14 cellular contexts compared by ENCODE assay signal in the genomic region with DNA sequence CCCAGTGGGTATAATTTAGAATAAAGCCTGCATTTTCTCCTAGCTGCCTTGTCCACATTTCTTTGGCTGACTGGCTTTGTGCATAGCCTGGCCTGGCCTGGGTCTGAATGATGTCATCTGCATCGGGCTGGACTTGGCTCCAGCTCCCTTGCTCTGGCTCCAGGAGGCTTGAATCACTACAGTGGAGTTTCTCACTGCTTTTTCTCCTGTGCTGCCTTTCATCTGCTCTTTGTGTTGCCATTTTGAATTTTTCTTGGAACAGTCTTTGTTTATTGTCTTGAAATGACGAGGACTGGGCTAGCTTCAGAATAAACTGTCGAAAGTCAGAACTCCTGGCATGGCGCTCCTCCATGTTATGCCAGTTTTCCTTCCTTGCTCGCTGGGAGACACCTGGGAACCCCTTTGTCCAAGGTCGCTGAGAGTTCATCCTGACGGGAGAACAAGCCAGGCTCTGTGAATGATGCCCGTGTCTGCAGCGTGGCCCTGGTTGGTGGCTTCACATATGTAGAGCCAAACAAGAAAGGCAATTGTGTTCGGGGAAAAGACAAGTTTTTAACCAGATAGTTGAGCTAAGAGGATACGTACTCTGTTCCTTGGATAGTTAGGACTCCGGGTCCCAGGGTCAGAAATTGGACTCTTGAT.
A peak's percentile ranks its signal among the peaks of the same experiment; 100 is the strongest.
DNase-seq lines count a peak whose midpoint lies in the region; ATAC-seq and TF ChIP-seq lines count a peak whose summit lies in the region.
"Had no signal": no experiment of that assay in that cellular context is flagged by ENCODE, and none has a peak within 500 bp of the region (broad histone marks: within the 10 kb centered on the region; RNA-seq: fewer than 3 reads in every experiment).

No MANE protein-coding gene starts in this region.

- TF ChIP-seq CTCF in colonic mucosa (IDR thresholded peaks at IDR 0.05): no peak

- intact Hi-C loops in colonic mucosa (cut with DNase I): loop anchor here (2.0 kb wide), 1 partner anchor 19 kb away; no protein-coding TSS in a partner anchor

- H3K9me3 ChIP-seq in colonic mucosa (no peaks in the 10 kb centered on the region), subcutaneous abdominal adipose tissue (ENCODE audit: control insufficient read depth in 5 of 5, low read length in 5 of 5) (peaks cover 0 to 10% (median 2%) of the 10 kb centered on the region in 5 donors)

- no peak overlapping the region for H3K9ac ChIP-seq in colonic mucosa (ENCODE audit: low read depth in 2 of 2, low read length in 2 of 2)
- no peak overlapping the region for H3K9ac ChIP-seq in subcutaneous abdominal adipose tissue (ENCODE audit: low read length in 5 of 5)

- H3K4me3 ChIP-seq in colonic mucosa (no peak overlapping the region), subcutaneous abdominal adipose tissue (ENCODE audit: low read depth in 1 of 5, low read length in 5 of 5) (no peak overlapping the region)

- H3K27ac ChIP-seq in colonic mucosa (no peak overlapping the region), subcutaneous abdominal adipose tissue (ENCODE audit: low read depth, low read length) (peak overlapping the region; percentile 67)

- H3K36me3 ChIP-seq in colonic mucosa (no peaks in the 10 kb centered on the region), subcutaneous abdominal adipose tissue (ENCODE audit: control insufficient read depth in 5 of 5, insufficient read depth in 5 of 5, low read length in 5 of 5) (no peaks in the 10 kb centered on the region)

- DNase-seq in GOT3 (lab: John Stamatoyannopoulos, UW): peak; percentile 4
- peak; percentile 35 for DNase-seq in colonic mucosa
- DNase-seq in kidney tubule cell (ENCODE audit: low spot score): peak; percentile 6
- no peak for DNase-seq in stimulated activated CD4-positive, alpha-beta T cell treated with anti-CD3 and anti-CD28 coated beads, Interleukin-2, amount 100 ng/mL, for 48 hours
- no peak for DNase-seq in NCI-H1417 treated with DMSO at 0.1 percent for 48 hours (lab: John Stamatoyannopoulos, UW)
- DNase-seq: activated CD8-positive, alpha-beta memory T cell treated with anti-CD3 and anti-CD28 coated beads, Interleukin-2, amount 50 U/mL, for 48 hours; effector CD4-positive, alpha-beta T cell; HCEC 1CT; MV-4-11; NK-92 treated with Interleukin-12 subunit alpha and Interleukin-12 subunit beta, amount 100 ng/mL, for 24 hours; stimulated activated naive CD8-positive, alpha-beta T cell treated with anti-CD3 and anti-CD28 coated beads, Interleukin-15, Interleukin-2, amounts not matched to agents 100 U/mL and 50 U/mL, for 24 hours had no signal

- no peaks in the 10 kb centered on the region for H3K27me3 ChIP-seq in colonic mucosa
- no peaks in the 10 kb centered on the region for H3K27me3 ChIP-seq in subcutaneous abdominal adipose tissue (ENCODE audit: control insufficient read depth in 5 of 5, insufficient read depth in 4 of 5, low read length in 5 of 5)

- ATAC-seq in GM21723 (IDR thresholded peaks at IDR 0.05; ENCODE audit: unreplicated experiment): no peak
- no peak for ATAC-seq in HG02610 (IDR thresholded peaks at IDR 0.05; ENCODE audit: unreplicated experiment)
- ATAC-seq: stimulated activated naive CD8-positive, alpha-beta T cell treated with anti-CD3 and anti-CD28 coated beads, Interleukin-15, Interleukin-2, amounts not matched to agents 100 U/mL and 50 U/mL, for 24 hours had no signal

- H3K4me1 ChIP-seq in colonic mucosa (no peaks in the 10 kb centered on the region), subcutaneous abdominal adipose tissue (ENCODE audit: control insufficient read depth in 5 of 5, insufficient read depth in 5 of 5, low read length in 5 of 5) (peaks cover 0 to 24% (median 6%) of the 10 kb centered on the region in 5 donors)

Comparison
In these comparisons a context has a peak if more than half of its experiments do, and no peak if none do; other contexts are left out.
1. DNase-seq: peak in GOT3 (single experiment), colonic mucosa (single experiment) and kidney tubule cell (single experiment); none in stimulated activated CD4-positive, alpha-beta T cell treated with anti-CD3 and anti-CD28 coated beads, Interleukin-2, amount 100 ng/mL, for 48 hours (0 of 2) and NCI-H1417 treated with DMSO at 0.1 percent for 48 hours (single experiment).